17 cellular contexts compared by ENCODE assay signal in genomic region chr7:16599860-16600259, GRCh38. TPM values are rescaled to one million over a fixed set of nuclear protein-coding genes. Genes with fewer than 3 reads are reported as not detected.
DNase-seq lines count a peak whose midpoint lies in the region; ATAC-seq and TF ChIP-seq lines count a peak whose summit lies in the region.
"Had no signal": no experiment of that assay in that cellular context is flagged by ENCODE, and none has a peak within 500 bp of the region (broad histone marks: within the 10 kb centered on the region; RNA-seq: fewer than 3 reads in every experiment).

No MANE protein-coding gene starts in this region.

- no peaks in the 10 kb centered on the region for H3K27me3 Mint-ChIP-seq in type B pancreatic cell
- H3K27me3 Mint-ChIP-seq: CD4-positive, alpha-beta T cell had no signal

- TF ChIP-seq CTCF in type B pancreatic cell (conservative IDR thresholded peaks at IDR 0.05), result no peak

- H3K27ac Mint-ChIP-seq in type B pancreatic cell, result no peak overlapping the region
- H3K27ac Mint-ChIP-seq: CD4-positive, alpha-beta T cell; HFFc6 had no signal

- ATAC-seq in left colon (peak; percentile 86), HG02973 (IDR thresholded peaks at IDR 0.05; ENCODE audit: unreplicated experiment) (no peak)

- H3K9me3 Mint-ChIP-seq in type B pancreatic cell, result no peaks in the 10 kb centered on the region
- H3K9me3 Mint-ChIP-seq: CD4-positive, alpha-beta T cell; HFFc6 had no signal

- DNase-seq in NCI-H1092 treated with DMSO at 0.1 percent for 48 hours (lab: John Stamatoyannopoulos, UW) (peak; percentile 6), NCI-H1092 (lab: John Stamatoyannopoulos, UW) (no peak), DMS53 (lab: John Stamatoyannopoulos, UW) (peak; percentile 80), NCI-H69 (lab: John Stamatoyannopoulos, UW) (peak; percentile 40), left colon (no peak), type B pancreatic cell (ENCODE audit: extremely low spot score, unreplicated experiment) (no peak), NCI-H1694 (lab: John Stamatoyannopoulos, UW) (no peak)
- DNase-seq: BE2C; CD4-positive, alpha-beta T cell; GDM1; HFFc6; KG1; NCI-H1048; NCI-H2029; NCI-H345; NCI-H526 had no signal

- intact Hi-C loops in left colon (cut with DNase I, micrococcal nuclease), result loop anchor here in 1 of 2 donors (10.0 kb wide), 1 partner anchor 315 kb away; no protein-coding TSS in a partner anchor

- peaks cover 47% of the 10 kb centered on the region for H3K36me3 Mint-ChIP-seq in type B pancreatic cell

- no peaks in the 10 kb centered on the region for H3K4me1 Mint-ChIP-seq in type B pancreatic cell (ENCODE audit: unreplicated experiment)

- no peak overlapping the region for H3K4me3 Mint-ChIP-seq in type B pancreatic cell
- H3K4me3 Mint-ChIP-seq: CD4-positive, alpha-beta T cell; HFFc6 had no signal

RNA-seq across cellular contexts. Expression of gene ANKMY2, which starts 45.7 kb away (rescaled TPM):
- 10 to 100 TPM; 22.8 to 27.5 TPM for total RNA-seq in left colon
- 15.2 and 21.5 TPM in 2 replicates for total RNA-seq in type B pancreatic cell (ENCODE audit: low replicate concordance)

RNA-seq across cellular contexts. Expression of gene BZW2, which starts 46.1 kb away (rescaled TPM):
- 10 to 100 TPM; 52.9 to 62.3 TPM for total RNA-seq in left colon
- 73.3 and 89.8 TPM in 2 replicates for total RNA-seq in type B pancreatic cell (ENCODE audit: low replicate concordance)

Comparison
In these comparisons a context has a peak if more than half of its experiments do, and no peak if none do; other contexts are left out.
1. DNase-seq: peak in NCI-H1092 treated with DMSO at 0.1 percent for 48 hours (single experiment), DMS53 (single experiment) and NCI-H69 (single experiment); none in NCI-H1092 (single experiment), left colon (0 of 2), type B pancreatic cell (single experiment) and NCI-H1694 (single experiment).